ENCODE assay signal across 1 cellular context in genomic region chr6:135181333-135182119, GRCh38.
TF ChIP-seq lines count a peak whose summit lies in the region.

No MANE protein-coding gene starts in this region.

TF ChIP-seq in H1, 55 proteins besides CTCF, POLR2A, EP300 and RAD21 (continued from another document):
- TF ChIP-seq SIN3A (conservative IDR thresholded peaks at IDR 0.05 in 1 of 2, IDR thresholded peaks at IDR 0.05 in 1 of 2; ENCODE audit: low read depth in 1 of 2, low read length in 2 of 2) (peak in 1 of 2 experiments; percentile 43; a peak in 1 of 4 replicates), GABPA (IDR thresholded peaks at IDR 0.05; ENCODE audit: borderline replicate concordance, insufficient read depth, low read length) (no peak), RXRA (IDR thresholded peaks at IDR 0.05; ENCODE audit: insufficient read depth, low read depth, low read length) (no peak)
